19 cellular contexts compared by ENCODE assay signal in the genomic region with DNA sequence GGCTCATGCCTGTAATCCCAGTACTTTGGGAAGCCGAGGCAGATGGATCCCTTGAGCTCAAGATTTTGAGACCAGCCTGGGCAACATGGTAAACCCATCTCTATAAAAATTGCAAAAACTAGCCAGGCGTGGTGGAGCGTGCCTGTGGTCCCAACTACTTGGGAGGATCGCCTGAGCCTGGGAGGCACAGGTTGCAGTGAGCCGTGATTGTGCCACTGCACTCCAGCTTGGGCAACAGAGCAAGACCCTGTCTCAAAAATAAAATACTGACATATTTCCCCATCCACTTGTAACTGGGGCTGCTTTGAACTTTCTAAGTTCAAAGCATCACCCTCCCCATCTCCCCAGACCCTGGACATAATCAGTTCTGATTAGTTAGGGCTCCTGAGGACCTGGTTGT. TPM values are rescaled to one million over a fixed set of nuclear protein-coding genes. Genes with fewer than 3 reads are reported as not detected.
DNase-seq lines count a peak whose midpoint lies in the region; ATAC-seq, FAIRE-seq and TF ChIP-seq lines count a peak whose summit lies in the region.
"Had no signal": no experiment of that assay in that cellular context is flagged by ENCODE, and none has a peak within 500 bp of the region (broad histone marks: within the 10 kb centered on the region; RNA-seq: fewer than 3 reads in every experiment).

No MANE protein-coding gene starts in this region.

- CTCF ChIA-PET in WTC11 (lab: Charles Lee), result interaction anchor here (1.4 to 11.0 kb wide), 6 partner anchors 11 to 57 kb away, joined by 3 to 114 read pairs (median 10); no protein-coding TSS in a partner anchor

- H3K27ac Mint-ChIP-seq in WTC11, result no peak overlapping the region

- no peaks in the 10 kb centered on the region; the same call in 1 of the 2 replicates for H3K27me3 Mint-ChIP-seq in WTC11 (ENCODE audit: low read depth)

- ATAC-seq in WTC11, result no peak
- ATAC-seq: HCT116 had no signal

- peak overlapping the region; percentile 81 for H3K4me2 ChIP-seq in BLaER1

- FAIRE-seq in kidney (lab: Jason Lieb, UNC), result no peak
- FAIRE-seq: GM12892, GM19239, H54 had no signal

- no peak for DNase-seq in WTC11 (ENCODE audit: low spot score)
- peak; percentile 42 for DNase-seq in kidney
- peak; percentile 27 for DNase-seq in sigmoid colon
- no peak for DNase-seq in ovary
- DNase-seq in DMS 273 treated with DMSO at 0.1 percent for 48 hours (lab: John Stamatoyannopoulos, UW), result no peak
- no peak for DNase-seq in T-helper 9 cell
- DNase-seq: 8988T; ACHN; CD4-positive, alpha-beta memory T cell; DMS153; DND-41; GDM1 had no signal

- TF ChIP-seq POLR2A in sigmoid colon (IDR thresholded peaks at IDR 0.05) (no peak), ovary (IDR thresholded peaks at IDR 0.05) (no peak)

- peaks cover 38% of the 10 kb centered on the region for H3K27me3 ChIP-seq in BLaER1
- H3K27me3 ChIP-seq in sigmoid colon, result peaks cover 0 to 75% (median 33%) of the 10 kb centered on the region in 3 donors
- H3K27me3 ChIP-seq in ovary, result no peaks in the 10 kb centered on the region

- TF ChIP-seq EP300 in sigmoid colon (IDR thresholded peaks at IDR 0.05), result no peak
- no peak for TF ChIP-seq EP300 in ovary (IDR thresholded peaks at IDR 0.05)

- no peak for TF ChIP-seq CTCF in WTC11 (IDR thresholded peaks at IDR 0.05)
- TF ChIP-seq CTCF in kidney (IDR thresholded peaks at IDR 0.05; ENCODE audit: borderline replicate concordance, extremely low read depth, insufficient read depth), result no peak
- no peak for TF ChIP-seq CTCF in sigmoid colon (IDR thresholded peaks at IDR 0.05)
- TF ChIP-seq CTCF in ovary (IDR thresholded peaks at IDR 0.05), result no peak

- H3K36me3 ChIP-seq in BLaER1 (no peaks in the 10 kb centered on the region), kidney (ENCODE audit: control insufficient read depth in 1 of 2, insufficient read depth in 2 of 2, low read length in 2 of 2) (no peaks in the 10 kb centered on the region), sigmoid colon (no peaks in the 10 kb centered on the region), ovary (no peaks in the 10 kb centered on the region)

- H3K9ac ChIP-seq in BLaER1 (no peak overlapping the region), kidney (ENCODE audit: low read length in 2 of 2) (no peak overlapping the region)

- peaks cover 78% of the 10 kb centered on the region for H3K4me1 Mint-ChIP-seq in WTC11

- intact Hi-C loops in kidney (cut with DNase I), result no loop called here
- intact Hi-C loops in sigmoid colon (cut with DNase I), result no loop called here
- intact Hi-C loops in ovary (cut with DNase I), result no loop called here

- H3K4me1 ChIP-seq in BLaER1 (peaks cover 83% of the 10 kb centered on the region), kidney (ENCODE audit: control insufficient read depth in 1 of 2, insufficient read depth in 1 of 2, low read depth in 1 of 2, low read length in 2 of 2) (no peaks in the 10 kb centered on the region), sigmoid colon (no peaks in the 10 kb centered on the region), ovary (ENCODE audit: insufficient read depth) (no peaks in the 10 kb centered on the region)

- H3K9me3 ChIP-seq in BLaER1, result no peaks in the 10 kb centered on the region
- no peaks in the 10 kb centered on the region for H3K9me3 ChIP-seq in kidney (ENCODE audit: control insufficient read depth in 1 of 2, low read length in 2 of 2)
- H3K9me3 ChIP-seq in sigmoid colon, result no peaks in the 10 kb centered on the region
- no peaks in the 10 kb centered on the region for H3K9me3 ChIP-seq in ovary

- POLR2A ChIA-PET in WTC11 (lab: Charles Lee), result no interaction called here

- H3K4me3 ChIP-seq in BLaER1 (no peak overlapping the region), kidney (ENCODE audit: low read length in 2 of 2) (no peak overlapping the region), sigmoid colon (no peak overlapping the region), ovary (no peak overlapping the region)

- H3K36me3 Mint-ChIP-seq in WTC11, result no peaks in the 10 kb centered on the region
- H3K36me3 Mint-ChIP-seq: CD4-positive, alpha-beta memory T cell had no signal

- H3K9me3 Mint-ChIP-seq in WTC11, result no peaks in the 10 kb centered on the region
- H3K9me3 Mint-ChIP-seq: CD4-positive, alpha-beta memory T cell had no signal

- H4K20me1 ChIP-seq in BLaER1, result peaks cover 73% of the 10 kb centered on the region

- H3K27ac ChIP-seq in BLaER1, result no peak overlapping the region
- H3K27ac ChIP-seq in kidney (ENCODE audit: low read depth in 2 of 2, low read length in 2 of 2), result no peak overlapping the region
- H3K27ac ChIP-seq in sigmoid colon, result no peak overlapping the region
- no peak overlapping the region for H3K27ac ChIP-seq in ovary
- H3K27ac ChIP-seq: C4-2B, HL-60 had no signal

- no peak overlapping the region for H3K4me3 Mint-ChIP-seq in WTC11

- 78 to 92% methylated on average over 5 of the region's 5 CpGs for WGBS in sigmoid colon, 2 donors
- WGBS in ovary, 3 donors, result 85 to 89% (median 89%) methylated on average over 5 of the region's 5 CpGs

TF ChIP-seq in WTC11, 78 proteins besides CTCF, POLR2A, EP300 and RAD21:
- TF ChIP-seq, protein P1, sequence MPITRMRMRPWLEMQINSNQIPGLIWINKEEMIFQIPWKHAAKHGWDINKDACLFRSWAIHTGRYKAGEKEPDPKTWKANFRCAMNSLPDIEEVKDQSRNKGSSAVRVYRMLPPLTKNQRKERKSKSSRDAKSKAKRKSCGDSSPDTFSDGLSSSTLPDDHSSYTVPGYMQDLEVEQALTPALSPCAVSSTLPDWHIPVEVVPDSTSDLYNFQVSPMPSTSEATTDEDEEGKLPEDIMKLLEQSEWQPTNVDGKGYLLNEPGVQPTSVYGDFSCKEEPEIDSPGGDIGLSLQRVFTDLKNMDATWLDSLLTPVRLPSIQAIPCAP (CRISPR knock-in tag; IDR thresholded peaks at IDR 0.05), result no peak
- TF ChIP-seq, protein P2, sequence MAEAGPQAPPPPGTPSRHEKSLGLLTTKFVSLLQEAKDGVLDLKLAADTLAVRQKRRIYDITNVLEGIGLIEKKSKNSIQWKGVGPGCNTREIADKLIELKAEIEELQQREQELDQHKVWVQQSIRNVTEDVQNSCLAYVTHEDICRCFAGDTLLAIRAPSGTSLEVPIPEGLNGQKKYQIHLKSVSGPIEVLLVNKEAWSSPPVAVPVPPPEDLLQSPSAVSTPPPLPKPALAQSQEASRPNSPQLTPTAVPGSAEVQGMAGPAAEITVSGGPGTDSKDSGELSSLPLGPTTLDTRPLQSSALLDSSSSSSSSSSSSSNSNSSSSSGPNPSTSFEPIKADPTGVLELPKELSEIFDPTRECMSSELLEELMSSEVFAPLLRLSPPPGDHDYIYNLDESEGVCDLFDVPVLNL (CRISPR knock-in tag; IDR thresholded peaks at IDR 0.05; ENCODE audit: borderline replicate concordance, low read depth), result no peak
- TF ChIP-seq, protein P3, sequence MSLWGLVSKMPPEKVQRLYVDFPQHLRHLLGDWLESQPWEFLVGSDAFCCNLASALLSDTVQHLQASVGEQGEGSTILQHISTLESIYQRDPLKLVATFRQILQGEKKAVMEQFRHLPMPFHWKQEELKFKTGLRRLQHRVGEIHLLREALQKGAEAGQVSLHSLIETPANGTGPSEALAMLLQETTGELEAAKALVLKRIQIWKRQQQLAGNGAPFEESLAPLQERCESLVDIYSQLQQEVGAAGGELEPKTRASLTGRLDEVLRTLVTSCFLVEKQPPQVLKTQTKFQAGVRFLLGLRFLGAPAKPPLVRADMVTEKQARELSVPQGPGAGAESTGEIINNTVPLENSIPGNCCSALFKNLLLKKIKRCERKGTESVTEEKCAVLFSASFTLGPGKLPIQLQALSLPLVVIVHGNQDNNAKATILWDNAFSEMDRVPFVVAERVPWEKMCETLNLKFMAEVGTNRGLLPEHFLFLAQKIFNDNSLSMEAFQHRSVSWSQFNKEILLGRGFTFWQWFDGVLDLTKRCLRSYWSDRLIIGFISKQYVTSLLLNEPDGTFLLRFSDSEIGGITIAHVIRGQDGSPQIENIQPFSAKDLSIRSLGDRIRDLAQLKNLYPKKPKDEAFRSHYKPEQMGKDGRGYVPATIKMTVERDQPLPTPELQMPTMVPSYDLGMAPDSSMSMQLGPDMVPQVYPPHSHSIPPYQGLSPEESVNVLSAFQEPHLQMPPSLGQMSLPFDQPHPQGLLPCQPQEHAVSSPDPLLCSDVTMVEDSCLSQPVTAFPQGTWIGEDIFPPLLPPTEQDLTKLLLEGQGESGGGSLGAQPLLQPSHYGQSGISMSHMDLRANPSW (CRISPR knock-in tag; conservative IDR thresholded peaks at IDR 0.05; ENCODE audit: low read depth), result no peak
- no peak for TF ChIP-seq SMAD4 (CRISPR knock-in tag; IDR thresholded peaks at IDR 0.05)
- no peak for TF ChIP-seq NFYB (CRISPR knock-in tag; conservative IDR thresholded peaks at IDR 0.05; ENCODE audit: low read depth)
- TF ChIP-seq ZNF121 (CRISPR knock-in tag; IDR thresholded peaks at IDR 0.05), result peak; percentile 64
TF ChIP-seq in WTC11: peak in this region for 1.

RNA-seq across cellular contexts. Expression of a gene that starts 7.2 kb away (rescaled TPM):
- total RNA-seq in WTC11 (2021) (5.8 to 7.1 TPM (median 5.8 TPM) in 3 replicates), kidney (6.6 TPM), sigmoid colon (under 1 TPM in 1 of 4 donors, not detected in 3; 0.27 TPM), ovary (1 to 10 TPM in 2 of 7 donors, under 1 TPM in 5; 0.10 to 1.7 (median 0.28) TPM)
- polyA plus RNA-seq in kidney (ENCODE audit: insufficient read depth, low read depth, low replicate concordance) (not detected), sigmoid colon (10 to 100 TPM in 1 of 3 donors, 1 to 10 TPM in 1, under 1 TPM in 1; 0.60 to 27.1 (median 2.5) TPM), ovary (under 1 TPM; 0.16 to 0.25 TPM)
- polyA plus RNA-seq: CD4-positive, alpha-beta memory T cell had no signal

RNA-seq across cellular contexts. Expression of a gene that starts 27.5 kb away (rescaled TPM):
- total RNA-seq in WTC11 (2021) (6.6 to 8.5 TPM (median 7.2 TPM) in 3 replicates), kidney (2.0 TPM), sigmoid colon (under 1 TPM in 1 of 4 donors, not detected in 3; 0.14 TPM), ovary (1 to 10 TPM in 5 of 7 donors, not detected in 2; 1.1 to 2.1 (median 1.3) TPM)
- polyA plus RNA-seq in kidney (ENCODE audit: insufficient read depth, low read depth, low replicate concordance) (2.5 TPM), sigmoid colon (1 to 10 TPM in 1 of 3 donors, not detected in 2; 1.4 TPM), ovary (1 to 10 TPM; 2.2 to 3.8 TPM)
- total RNA-seq: CD4-positive, alpha-beta memory T cell had no signal
- polyA plus RNA-seq: CD4-positive, alpha-beta memory T cell had no signal

RNA-seq across cellular contexts. Expression of a gene that starts 29.5 kb away (rescaled TPM):
- total RNA-seq in WTC11 (2021), result 16.3 to 20.0 TPM (median 16.4 TPM) in 3 replicates
- 22.3 TPM for total RNA-seq in kidney
- 5.7 TPM for polyA plus RNA-seq in kidney (ENCODE audit: insufficient read depth, low read depth, low replicate concordance)
- 10 to 100 TPM; 12.0 to 24.4 (median 14.9) TPM for total RNA-seq in sigmoid colon
- 10 to 100 TPM in 1 of 3 donors, 1 to 10 TPM in 2; 5.4 to 17.1 (median 5.5) TPM for polyA plus RNA-seq in sigmoid colon
- total RNA-seq in ovary, result 10 to 100 TPM; 14.2 to 25.7 (median 20.0) TPM
- polyA plus RNA-seq in ovary, result 10 to 100 TPM in 1 of 2 donors, 1 to 10 TPM in 1; 3.5 to 15.7 TPM

Comparison
In these comparisons a context has a peak if more than half of its experiments do, and no peak if none do; other contexts are left out.
1. DNase-seq: peak in kidney (single experiment) and sigmoid colon (single experiment); none in WTC11 (single experiment), ovary (0 of 5), DMS 273 treated with DMSO at 0.1 percent for 48 hours (single experiment) and T-helper 9 cell (single experiment).